Comparison of ENCODE assay signal across 19 cellular contexts in the genomic region with DNA sequence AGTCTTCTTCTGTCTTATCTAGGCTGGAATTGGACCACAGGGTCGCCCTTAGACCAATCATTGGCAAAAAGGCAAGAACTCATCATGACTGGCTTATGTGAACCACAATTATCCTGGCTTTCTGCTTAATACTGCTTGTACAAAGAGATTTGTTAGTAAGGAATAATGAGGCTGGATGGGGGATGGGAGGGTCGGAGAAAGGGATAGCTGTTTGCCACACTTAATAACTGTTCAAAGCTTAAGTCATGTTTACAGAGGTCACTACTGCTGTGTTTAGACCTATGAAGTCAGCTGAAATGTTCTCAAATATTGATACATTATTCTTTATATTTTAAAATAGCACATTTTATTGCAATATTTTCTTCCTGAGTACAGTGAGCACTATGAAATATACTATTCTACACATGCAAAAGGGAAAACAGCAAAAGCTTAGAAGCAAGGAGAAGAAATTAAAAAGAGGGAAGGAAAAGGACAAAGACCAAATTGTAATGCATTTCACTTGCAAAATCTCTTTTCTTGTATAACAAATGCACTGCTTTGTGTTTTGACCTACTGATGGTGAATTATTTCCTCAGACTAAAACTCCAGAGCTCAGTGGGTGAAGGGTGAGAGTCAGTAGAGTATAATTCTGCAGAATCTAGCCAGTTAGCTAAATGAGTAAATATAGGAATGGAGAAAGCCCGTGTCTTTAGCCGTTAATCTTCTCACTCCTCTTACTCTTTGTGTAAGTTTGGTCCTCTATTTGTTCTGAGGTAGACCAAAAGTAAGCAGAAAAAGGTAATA.
DNase-seq lines count a peak whose midpoint lies in the region; ATAC-seq and TF ChIP-seq lines count a peak whose summit lies in the region.
"Had no signal": no experiment of that assay in that cellular context is flagged by ENCODE, and none has a peak within 500 bp of the region (broad histone marks: within the 10 kb centered on the region; RNA-seq: fewer than 3 reads in every experiment).

No MANE protein-coding gene starts in this region.

- H3K4me3 Mint-ChIP-seq in chondrocyte (ENCODE audit: unreplicated experiment): no peak overlapping the region
- H3K4me3 Mint-ChIP-seq: memory B cell; natural killer cell treated with Interleukin-12 subunit alpha and Interleukin-12 subunit beta and Interleukin-15 and Interleukin-18, amount 100 ng/mL, for 72 hours had no signal

- H3K27ac ChIP-seq in HUES64 (ENCODE audit: low read depth, low read length): peak overlapping the region; percentile 70; the same call in 1 of the 2 replicates
- H3K27ac ChIP-seq: breast epithelium, epithelial cell of prostate, foreskin keratinocyte had no signal

- H3K36me3 Mint-ChIP-seq in chondrocyte (ENCODE audit: low read depth): no peaks in the 10 kb centered on the region
- H3K36me3 Mint-ChIP-seq: memory B cell; natural killer cell treated with Interleukin-12 subunit alpha and Interleukin-12 subunit beta and Interleukin-15 and Interleukin-18, amount 100 ng/mL, for 72 hours had no signal

- peaks cover 51% of the 10 kb centered on the region for H3K4me1 Mint-ChIP-seq in chondrocyte (ENCODE audit: low read depth)

- no peak overlapping the region for H3K9ac ChIP-seq in HUES64 (ENCODE audit: low read depth, low read length)

- DNase-seq in globus pallidus (ENCODE audit: low spot score) (peak; percentile 60), superior temporal gyrus (ENCODE audit: extremely low spot score) (peak; percentile 47), HuH-7.5 (ENCODE audit: low spot score) (no peak), chondrocyte (ENCODE audit: low spot score) (no peak)
- DNase-seq: activated CD4-positive, alpha-beta T cell treated with anti-CD3 and anti-CD28 coated beads for 4 hours; DMS79 treated with DMSO at 0.1 percent for 48 hours; foreskin keratinocyte; NCI-H187; NCI-H345; stimulated activated CD4-positive, alpha-beta T cell treated with anti-CD3 and anti-CD28 coated beads, Interleukin-12 subunit alpha, Interleukin-12 subunit beta, amount 100 ng/mL, for 4 hours had no signal

- H3K27me3 ChIP-seq in HUES64 (ENCODE audit: insufficient read depth, low read length): no peaks in the 10 kb centered on the region
- H3K27me3 ChIP-seq: breast epithelium, foreskin keratinocyte had no signal

- H3K36me3 ChIP-seq in HUES64 (ENCODE audit: insufficient read depth, low read length): no peaks in the 10 kb centered on the region
- H3K36me3 ChIP-seq: breast epithelium had no signal

- no peak overlapping the region for H3K27ac Mint-ChIP-seq in chondrocyte (ENCODE audit: unreplicated experiment)
- H3K27ac Mint-ChIP-seq: activated T-helper 2 cell treated with anti-CD3 and anti-CD28 coated beads, Interferon-gamma antibody, Interleukin-2, Interleukin-4, amounts not matched to agents 10 μg/mL and 5 μg/mL and 100 μg/mL, durations not matched to agents 14 hours and 24 hours and 36 hours; memory B cell; natural killer cell treated with Interleukin-12 subunit alpha and Interleukin-12 subunit beta and Interleukin-15 and Interleukin-18, amount 100 ng/mL, for 72 hours had no signal

- 82% methylated on average over 2 of the region's 4 CpGs for WGBS in HUES64

- ATAC-seq in GM19455 (IDR thresholded peaks at IDR 0.05; ENCODE audit: unreplicated experiment): peak; percentile 15
- no peak for ATAC-seq in GM21576 (IDR thresholded peaks at IDR 0.05; ENCODE audit: unreplicated experiment)
- ATAC-seq: foreskin keratinocyte; K562; natural killer cell treated with Interleukin-12 subunit alpha and Interleukin-12 subunit beta and Interleukin-15 and Interleukin-18, amount 100 ng/mL, for 72 hours had no signal

- H3K27me3 Mint-ChIP-seq in chondrocyte (ENCODE audit: low read depth): no peaks in the 10 kb centered on the region
- H3K27me3 Mint-ChIP-seq: memory B cell had no signal

- no peaks in the 10 kb centered on the region for H3K9me3 ChIP-seq in HUES64 (ENCODE audit: insufficient read depth, low read depth, low read length)
- H3K9me3 ChIP-seq: breast epithelium had no signal

- H3K9me3 Mint-ChIP-seq in chondrocyte (ENCODE audit: low read depth): no peaks in the 10 kb centered on the region
- H3K9me3 Mint-ChIP-seq: memory B cell had no signal

- H3K4me3 ChIP-seq in HUES64 (ENCODE audit: low read length): no peak overlapping the region
- H3K4me3 ChIP-seq: breast epithelium, K562 had no signal

- no peak for TF ChIP-seq CTCF in chondrocyte (IDR thresholded peaks at IDR 0.05)

- peaks cover 25% of the 10 kb centered on the region for H3K4me1 ChIP-seq in HUES64 (ENCODE audit: insufficient read depth, low read length)
- H3K4me1 ChIP-seq: breast epithelium, foreskin keratinocyte had no signal

Comparison
In these comparisons a context has a peak if more than half of its experiments do, and no peak if none do; other contexts are left out.
1. DNase-seq: peak in globus pallidus (single experiment) and superior temporal gyrus (single experiment); none in HuH-7.5 (single experiment) and chondrocyte (single experiment).